1 cellular context compared by ENCODE assay signal in genomic region chr6:125986295-125986955, GRCh38.
TF ChIP-seq lines count a peak whose summit lies in the region.

TRMT11 (plus strand) TSS chr6:125986540; CDS start chr6:125986551, 11 bp downstream.

TF ChIP-seq in GM12878, 131 proteins besides CTCF, POLR2A, EP300 and RAD21 (continued from another document and continues in another):
- TF ChIP-seq BACH1 (IDR thresholded peaks at IDR 0.05; ENCODE audit: borderline replicate concordance): peak; percentile 18; the same call in 1 of the 2 replicates
- TF ChIP-seq RBBP5 (conservative IDR thresholded peaks at IDR 0.05): no peak
- peak; percentile 88 for TF ChIP-seq ZBTB40 (IDR thresholded peaks at IDR 0.05; ENCODE audit: borderline replicate concordance)
- TF ChIP-seq RELA (IDR thresholded peaks at IDR 0.05; ENCODE audit: borderline replicate concordance, partially characterized antibody): no peak
- no peak for TF ChIP-seq ZNF217 (IDR thresholded peaks at IDR 0.05)
- TF ChIP-seq LARP7 (IDR thresholded peaks at IDR 0.05): peak; percentile 64; the same call in 1 of the 2 replicates
- peak in 1 of 2 experiments; percentile 63; a peak in 2 of 4 replicates for TF ChIP-seq BHLHE40 (IDR thresholded peaks at IDR 0.05; ENCODE audit: borderline replicate concordance in 1 of 2, low read depth in 2 of 2, low read length in 1 of 2)
- TF ChIP-seq MEF2A (IDR thresholded peaks at IDR 0.05; ENCODE audit: insufficient read depth, low read depth, low read length): no peak
- no peak for TF ChIP-seq NR2C2 (IDR thresholded peaks at IDR 0.05; ENCODE audit: borderline replicate concordance, control insufficient read depth, insufficient read length, low read depth)
- no peak for TF ChIP-seq RUNX3 (IDR thresholded peaks at IDR 0.05; ENCODE audit: low read length)
- no peak for TF ChIP-seq SMC3 (IDR thresholded peaks at IDR 0.05; ENCODE audit: borderline replicate concordance, low read length)
- no peak for TF ChIP-seq ZNF622 (IDR thresholded peaks at IDR 0.05)
- TF ChIP-seq YY1 (IDR thresholded peaks at IDR 0.05; ENCODE audit: low read depth, low read length): peak; percentile 98
- TF ChIP-seq SKIL (IDR thresholded peaks at IDR 0.05; ENCODE audit: low read depth, poor library complexity, severe bottlenecking): no peak
- no peak for TF ChIP-seq RCOR1 (conservative IDR thresholded peaks at IDR 0.05; ENCODE audit: low read depth, low read length)
- TF ChIP-seq HDGF (IDR thresholded peaks at IDR 0.05): peak; percentile 85; the same call in 1 of the 2 replicates
- no peak for TF ChIP-seq PAX8 (IDR thresholded peaks at IDR 0.05)
- TF ChIP-seq MEF2B (IDR thresholded peaks at IDR 0.05; ENCODE audit: partially characterized antibody, poor library complexity, severe bottlenecking): peak; percentile 8
- TF ChIP-seq JUNB (IDR thresholded peaks at IDR 0.05): no peak
- peak; percentile 91 for TF ChIP-seq NRF1 (conservative IDR thresholded peaks at IDR 0.05; ENCODE audit: low read depth, low read length)
- TF ChIP-seq ZBTB11 (CRISPR knock-in tag; IDR thresholded peaks at IDR 0.05): peak; percentile 70; the same call in 1 of the 2 replicates
- TF ChIP-seq ZNF207 (IDR thresholded peaks at IDR 0.05; ENCODE audit: borderline replicate concordance): peak; percentile 41; the same call in 1 of the 2 replicates
- TF ChIP-seq BCL11A (IDR thresholded peaks at IDR 0.05; ENCODE audit: low read depth, low read length): peak; percentile 49; the same call in 1 of the 2 replicates
- no peak for TF ChIP-seq MYB (IDR thresholded peaks at IDR 0.05; ENCODE audit: borderline replicate concordance, low read depth, low read length)
- TF ChIP-seq FOS (IDR thresholded peaks at IDR 0.05; ENCODE audit: borderline replicate concordance, extremely low read depth, insufficient read length): no peak
- TF ChIP-seq BRCA1 (IDR thresholded peaks at IDR 0.05; ENCODE audit: low read depth, low read length): no peak
- no peak; the same call in 1 of the 2 replicates for TF ChIP-seq MTA3 (IDR thresholded peaks at IDR 0.05; ENCODE audit: borderline replicate concordance, low read length)
- peak; percentile 93 for TF ChIP-seq EED (IDR thresholded peaks at IDR 0.05; ENCODE audit: low read depth)
- no peak for TF ChIP-seq USF1 (IDR thresholded peaks at IDR 0.05; ENCODE audit: borderline replicate concordance, extremely low read length, insufficient read depth, low read depth, low read length)
- TF ChIP-seq SIX5 (IDR thresholded peaks at IDR 0.05; ENCODE audit: low read depth, low read length, severe bottlenecking): peak; percentile 16
- TF ChIP-seq CHD2 (IDR thresholded peaks at IDR 0.05; ENCODE audit: borderline replicate concordance, low read depth, low read length): 0 out of 2 replicates have a peak, but pooled peaks have one; percentile 35
- TF ChIP-seq E4F1 (IDR thresholded peaks at IDR 0.05; ENCODE audit: borderline replicate concordance, partially characterized antibody): peak; percentile 49
- no peak for TF ChIP-seq EZH2 (IDR thresholded peaks at IDR 0.05; ENCODE audit: borderline replicate concordance, control insufficient read depth, low read depth, low read length)
- TF ChIP-seq SUPT20H (IDR thresholded peaks at IDR 0.05; ENCODE audit: borderline replicate concordance, control insufficient read depth, low read depth, low read length): no peak
- peak; percentile 85 for TF ChIP-seq GABPA (IDR thresholded peaks at IDR 0.05; ENCODE audit: low read depth)
- TF ChIP-seq CREB1 (IDR thresholded peaks at IDR 0.05; ENCODE audit: low read depth): peak; percentile 55; the same call in 1 of the 2 replicates
- no peak for TF ChIP-seq SREBF1 (IDR thresholded peaks at IDR 0.05; ENCODE audit: low read length)
- no peak for TF ChIP-seq KAT2A (conservative IDR thresholded peaks at IDR 0.05; ENCODE audit: control insufficient read depth, low read depth, low read length)
- TF ChIP-seq CREM (IDR thresholded peaks at IDR 0.05; ENCODE audit: low read depth): 0 out of 2 replicates have a peak, but pooled peaks have one; percentile 51
- no peak for TF ChIP-seq STAT1 (conservative IDR thresholded peaks at IDR 0.05)
- TF ChIP-seq CEBPZ (IDR thresholded peaks at IDR 0.05; ENCODE audit: low read depth, low read length): no peak
- TF ChIP-seq IKZF2 (IDR thresholded peaks at IDR 0.05): peak; percentile 79 to 83
- peak; percentile 47 for TF ChIP-seq SMAD1 (IDR thresholded peaks at IDR 0.05; ENCODE audit: low read depth, partially characterized antibody)
- TF ChIP-seq BCLAF1 (IDR thresholded peaks at IDR 0.05): no peak
